In the genomic region with DNA sequence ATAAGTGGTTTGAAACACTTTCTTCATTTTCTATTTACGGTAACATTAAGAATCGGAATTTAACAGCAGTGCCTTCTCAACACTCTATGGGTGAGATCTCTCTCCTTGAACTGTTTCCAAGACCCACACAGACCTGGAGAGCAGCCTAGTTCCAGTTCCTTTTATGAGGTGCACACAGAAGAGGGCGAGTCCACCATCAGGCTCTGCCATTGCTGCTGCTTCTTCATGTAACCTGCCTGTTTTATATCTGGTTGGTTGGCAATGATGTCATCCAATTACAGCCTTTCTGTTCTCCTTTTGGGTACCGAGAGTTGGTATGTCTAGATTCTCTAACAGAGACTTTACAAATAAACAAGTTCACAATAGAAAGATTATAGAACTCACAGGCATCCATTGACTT, we compare ENCODE assay signal across 18 cellular contexts.
"Had no signal": no experiment of that assay in that cellular context is flagged by ENCODE, and none has a peak within 500 bp of the region (broad histone marks: within the 10 kb centered on the region; RNA-seq: fewer than 3 reads in every experiment).

No MANE protein-coding gene starts in this region.

- H3K27ac Mint-ChIP-seq: activated B cell treated with CpG ODN at 0.5 μM for 24 hours; activated CD4-positive, alpha-beta T cell treated with anti-CD3 and anti-CD28 coated beads, Interleukin-2, amount 10 ng/mL, durations not matched to agents 24 days and 14 days; activated naive CD8-positive, alpha-beta T cell treated with anti-CD3 and anti-CD28 coated beads, Interleukin-2, amount 10 ng/mL, durations not matched to agents 7 days and 5 days; endodermal cell; neural progenitor cell; T-helper 17 cell; type B pancreatic cell had no signal

- H2AFZ ChIP-seq: neural progenitor cell had no signal

- DNase-seq: activated B cell treated with CpG ODN at 0.5 μM for 24 hours; activated CD4-positive, alpha-beta T cell treated with anti-CD3 and anti-CD28 coated beads, Interleukin-2, amount 10 ng/mL, durations not matched to agents 24 days and 14 days; activated naive CD8-positive, alpha-beta T cell treated with anti-CD3 and anti-CD28 coated beads, Interleukin-2, amount 10 ng/mL, durations not matched to agents 7 days and 5 days; endodermal cell; erythroblast; gastrocnemius medialis; heart right ventricle; left cardiac atrium; retina; stimulated activated CD4-positive, alpha-beta T cell treated with anti-CD3 and anti-CD28 coated beads, Interleukin-4, amount 100 ng/mL, for 24 hours; stimulated activated naive CD4-positive, alpha-beta T cell treated with Interleukin-2 at 50 U/mL for 16 hours; T-helper 17 cell had no signal

- H3K4me3 ChIP-seq: dorsolateral prefrontal cortex, gastrocnemius medialis, heart right ventricle, lung, neural progenitor cell, ovary, suprapubic skin had no signal

- H3K27me3 ChIP-seq: dorsolateral prefrontal cortex, neural progenitor cell, ovary, suprapubic skin had no signal

- H3K9me3 ChIP-seq: gastrocnemius medialis had no signal

- H3K4me1 ChIP-seq: gastrocnemius medialis, heart right ventricle, neural progenitor cell, suprapubic skin had no signal

- H3K9ac ChIP-seq: neural progenitor cell had no signal

- H3K36me3 ChIP-seq: gastrocnemius medialis, heart right ventricle, neural progenitor cell, ovary, suprapubic skin had no signal

- H3K4me2 ChIP-seq: neural progenitor cell had no signal

- H3K4me3 Mint-ChIP-seq: activated B cell treated with CpG ODN at 0.5 μM for 24 hours; activated CD4-positive, alpha-beta T cell treated with anti-CD3 and anti-CD28 coated beads, Interleukin-2, amount 10 ng/mL, durations not matched to agents 24 days and 14 days; activated naive CD8-positive, alpha-beta T cell treated with anti-CD3 and anti-CD28 coated beads, Interleukin-2, amount 10 ng/mL, durations not matched to agents 7 days and 5 days; endodermal cell; neural progenitor cell; T-helper 17 cell; type B pancreatic cell had no signal

- H3K4me1 Mint-ChIP-seq: activated B cell treated with CpG ODN at 0.5 μM for 24 hours, neural progenitor cell had no signal

- ATAC-seq: gastrocnemius medialis, heart right ventricle, T-helper 17 cell had no signal

- H3K27ac ChIP-seq: dorsolateral prefrontal cortex, gastrocnemius medialis, heart right ventricle, neural progenitor cell, ovary, suprapubic skin had no signal

- H3K36me3 Mint-ChIP-seq: activated naive CD8-positive, alpha-beta T cell treated with anti-CD3 and anti-CD28 coated beads, Interleukin-2, amount 10 ng/mL, durations not matched to agents 7 days and 5 days; neural progenitor cell; type B pancreatic cell had no signal
